Comparison of ENCODE assay signal across 8 cellular contexts in the genomic region with DNA sequence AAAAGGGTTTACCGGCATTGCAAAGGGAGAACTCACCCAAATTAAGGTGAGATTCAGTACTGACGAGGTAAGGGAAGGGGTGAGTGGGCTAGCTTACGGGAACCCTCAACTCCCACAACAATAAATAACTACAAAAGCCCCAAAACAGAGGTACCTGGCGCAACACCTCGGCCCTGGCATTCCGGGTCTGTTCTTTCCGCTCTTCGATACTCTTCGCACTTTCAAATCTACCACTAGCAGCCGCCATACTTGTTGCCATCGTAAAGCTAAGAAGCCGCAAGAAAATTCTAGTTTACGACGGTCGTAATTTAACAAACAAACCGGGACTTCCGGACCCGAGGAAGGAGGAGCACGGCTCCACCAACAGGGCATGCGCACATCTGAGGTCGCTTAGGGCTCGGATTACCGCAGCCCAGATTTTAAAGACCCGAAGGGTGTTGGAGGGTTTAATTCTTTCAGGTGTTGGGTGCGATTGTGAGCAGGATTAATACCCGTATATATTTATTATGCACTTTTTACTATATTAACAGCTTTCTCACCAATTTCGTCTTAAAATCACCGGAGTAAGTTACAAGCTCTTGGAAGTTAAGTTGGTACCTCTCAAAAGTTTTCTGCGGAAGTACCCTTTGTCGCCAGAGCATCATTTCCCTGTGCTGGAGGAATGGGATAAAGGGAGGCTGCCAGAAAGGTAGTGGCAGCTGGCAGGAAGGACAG. TPM values are rescaled to one million over a fixed set of nuclear protein-coding genes. Genes with fewer than 3 reads are reported as not detected.
DNase-seq lines count a peak whose midpoint lies in the region; ATAC-seq, FAIRE-seq and TF ChIP-seq lines count a peak whose summit lies in the region.

Gene CWF19L2, minus strand, starts transcription at position 268 of the 714 bp plus-strand sequence. Its CDS starts 9 bp downstream, at position 259.

- H3K27me3 ChIP-seq in WERI-Rb-1 (ENCODE audit: insufficient read depth, low read depth, severe bottlenecking) (no peaks in the 10 kb centered on the region), bronchial epithelial cell (ENCODE audit: control insufficient read depth, insufficient read depth, low read length) (no peaks in the 10 kb centered on the region), smooth muscle cell (ENCODE audit: low read depth) (no peaks in the 10 kb centered on the region)

- no peaks in the 10 kb centered on the region for H3F3A ChIP-seq in smooth muscle cell (ENCODE audit: low read depth)

- peaks cover 19% of the 10 kb centered on the region for H3K79me2 ChIP-seq in smooth muscle cell (ENCODE audit: low read depth)

- TF ChIP-seq CTCF in WERI-Rb-1 (IDR thresholded peaks at IDR 0.05; ENCODE audit: low read depth, low read length), result no peak
- peak; percentile 8 for TF ChIP-seq CTCF in bronchial epithelial cell (IDR thresholded peaks at IDR 0.05; ENCODE audit: insufficient read depth, low read length, severe bottlenecking)
- TF ChIP-seq CTCF in smooth muscle cell (IDR thresholded peaks at IDR 0.05; ENCODE audit: borderline replicate concordance, insufficient read depth, poor library complexity, severe bottlenecking), result no peak

- H3K4me3 ChIP-seq in WERI-Rb-1 (ENCODE audit: low read depth, low read length) (peak within 1 kb of the TSS; percentile 93), bronchial epithelial cell (ENCODE audit: low read depth, low read length) (peak within 1 kb of the TSS; percentile 71), smooth muscle cell (peak within 1 kb of the TSS; percentile 79)

- peak; percentile 97 for ATAC-seq in GM18873 (IDR thresholded peaks at IDR 0.05; ENCODE audit: low FRiP score, unreplicated experiment)
- ATAC-seq in HG03139 (IDR thresholded peaks at IDR 0.05; ENCODE audit: unreplicated experiment), result peak; percentile 97

- FAIRE-seq in bronchial epithelial cell (lab: Jason Lieb, UNC), result peak; percentile 92

- H3K36me3 ChIP-seq in WERI-Rb-1 (peaks cover 15% of the 10 kb centered on the region), bronchial epithelial cell (ENCODE audit: control insufficient read depth, insufficient read depth, low read length) (peaks cover 3% of the 10 kb centered on the region), smooth muscle cell (ENCODE audit: low read depth) (peaks cover under 1% of the 10 kb centered on the region)

- peak within 1 kb of the TSS; percentile 97 for H3K4me2 ChIP-seq in smooth muscle cell

- whole genome bisulfite sequencing in smooth muscle cell (ENCODE audit: low lambda C conversion rate), result under 1% methylated on average over 30 of the region's 30 CpGs

- in situ Hi-C loops in ACHN (cut with HindIII; ENCODE audit: low pct_ligation_motif_present, low pct_unique_long_range_greater_than_20kb, low sequenced_read_pairs), result no loop called here

- H3K9me3 ChIP-seq in WERI-Rb-1 (ENCODE audit: severe bottlenecking) (no peaks in the 10 kb centered on the region), smooth muscle cell (replicated peaks; ENCODE audit: low read depth) (no peaks in the 10 kb centered on the region)

- DNase-seq in ACHN (peak; percentile 96), NCI-H2227 (lab: John Stamatoyannopoulos, UW; ENCODE audit: unreplicated experiment) (peak; percentile 93), WERI-Rb-1 (peak; percentile 92), bronchial epithelial cell (ENCODE audit: low read depth) (peak; percentile 97), iPS-NIHi7 (ENCODE audit: extremely low spot score) (peak; percentile 96), smooth muscle cell (lab: John Stamatoyannopoulos, UW; ENCODE audit: unreplicated experiment) (peak; percentile 25)

- peaks cover 18% of the 10 kb centered on the region for H3K4me1 ChIP-seq in smooth muscle cell (ENCODE audit: low read depth)

- no peaks in the 10 kb centered on the region for H4K20me1 ChIP-seq in smooth muscle cell (ENCODE audit: low read depth)

- H3K9ac ChIP-seq in smooth muscle cell (ENCODE audit: low read depth), result peak within 1 kb of the TSS; percentile 83

- H2AFZ ChIP-seq in smooth muscle cell (ENCODE audit: low read depth), result peak within 1 kb of the TSS; percentile 100

- H3K27ac ChIP-seq in WERI-Rb-1 (peak within 1 kb of the TSS; percentile 75), smooth muscle cell (ENCODE audit: low read depth) (no peak within 1 kb of the TSS)

RNA-seq across cellular contexts. Expression of gene CWF19L2, which starts in this region (rescaled TPM):
- total RNA-seq in bronchial epithelial cell, result 13.2 and 13.7 TPM in 2 replicates
- total RNA-seq in smooth muscle cell, result 17.6 and 19.3 TPM in 2 replicates
- polyA plus RNA-seq in smooth muscle cell, result 4.2 and 6.1 TPM in 2 replicates

Comparison
In these comparisons a context has a peak if more than half of its experiments do, and no peak if none do; other contexts are left out.
1. DNase-seq: peak in every context shown above with its lines; median percentile 97 in bronchial epithelial cell; 96 in ACHN; 96 in iPS-NIHi7; 93 in NCI-H2227; 92 in WERI-Rb-1; 25 in smooth muscle cell.